ENCODE assay signal across 8 cellular contexts in genomic region chr1:74652711-74653131, GRCh38. TPM values are rescaled to one million over a fixed set of nuclear protein-coding genes. Genes with fewer than 3 reads are reported as not detected.
DNase-seq lines count a peak whose midpoint lies in the region; ATAC-seq, FAIRE-seq and TF ChIP-seq lines count a peak whose summit lies in the region.

No MANE protein-coding gene starts in this region.

- no peaks in the 10 kb centered on the region for H3K9me3 Mint-ChIP-seq in endothelial cell (ENCODE audit: unreplicated experiment)
- H3K9me3 Mint-ChIP-seq in CD8-positive, alpha-beta memory T cell = peaks cover 0 to 2% (median 0%) of the 10 kb centered on the region in 5 donors

- peak; percentile 24 for DNase-seq in GM10248 (ENCODE audit: extremely low spot score)
- DNase-seq in Jurkat, Clone E6-1 (ENCODE audit: low read depth, low spot score) = peak; percentile 51
- peak; percentile 8 for DNase-seq in endothelial cell (ENCODE audit: low spot score)
- no peak for DNase-seq in CD8-positive, alpha-beta memory T cell
- no peak for DNase-seq in NCI-H1092 (lab: John Stamatoyannopoulos, UW)
- DNase-seq in HepG2 (ENCODE audit: low spot score) = no peak
- DNase-seq in COR-L47 (lab: John Stamatoyannopoulos, UW) = no peak

- no peak for TF ChIP-seq EP300 in HepG2 (IDR thresholded peaks at IDR 0.05; ENCODE audit: low read depth in 2 of 2, low read length in 2 of 2)
- no peak for TF ChIP-seq EP300 in HepG2 (CRISPR knock-in tag; IDR thresholded peaks at IDR 0.05; ENCODE audit: borderline replicate concordance)

- ATAC-seq in GM21786 (IDR thresholded peaks at IDR 0.05; ENCODE audit: unreplicated experiment) = peak; percentile 97
- no peak for ATAC-seq in HepG2

- intact Hi-C loops in HepG2 (cut with micrococcal nuclease; ENCODE audit: unreplicated experiment) = no loop called here

- H3K4me3 ChIP-seq in Jurkat, Clone E6-1 (ENCODE audit: low read length) = no peak overlapping the region
- no peak overlapping the region for H3K4me3 ChIP-seq in CD8-positive, alpha-beta memory T cell (ENCODE audit: low read length)
- H3K4me3 ChIP-seq in HepG2 (replicated peaks in 1 of 3; ENCODE audit: insufficient read depth in 1 of 3, low read depth in 2 of 3, low read length in 3 of 3) = no peak overlapping the region

- no peaks in the 10 kb centered on the region for H3K79me2 ChIP-seq in HepG2 (ENCODE audit: insufficient read depth, low read length)

- no peaks in the 10 kb centered on the region for H3K27me3 ChIP-seq in CD8-positive, alpha-beta memory T cell (ENCODE audit: insufficient read depth, low read length, poor library complexity, severe bottlenecking)
- H3K27me3 ChIP-seq in HepG2 (ENCODE audit: control insufficient read depth in 1 of 2, insufficient read depth in 2 of 2, low read length in 2 of 2) = no peaks in the 10 kb centered on the region

- no peak overlapping the region for H3K9ac ChIP-seq in HepG2 (ENCODE audit: insufficient read depth, low read depth, low read length)

- POLR2A ChIA-PET in GM10248 (lab: Yijun Ruan, JAX) = no interaction called here
- POLR2A ChIA-PET in CD8-positive, alpha-beta memory T cell (lab: Charles Lee) = no interaction called here
- POLR2A ChIA-PET in HepG2 (lab: Yijun Ruan, JAX) = no interaction called here

- in situ Hi-C loops in HepG2 (cut with HindIII; ENCODE audit: extremely low pct_ligation_motif_present, low pct_unique_long_range_greater_than_20kb) = no loop called here

- no peak for TF ChIP-seq RAD21 in HepG2 (CRISPR knock-in tag; IDR thresholded peaks at IDR 0.05)

- H3K36me3 ChIP-seq in CD8-positive, alpha-beta memory T cell (ENCODE audit: insufficient read depth, low read length) = no peaks in the 10 kb centered on the region
- H3K36me3 ChIP-seq in HepG2 (replicated peaks in 1 of 2; ENCODE audit: control insufficient read depth in 1 of 2, insufficient read depth in 2 of 2, low read length in 2 of 2) = no peaks in the 10 kb centered on the region

- H3K4me1 Mint-ChIP-seq in endothelial cell (ENCODE audit: unreplicated experiment) = peaks cover 14% of the 10 kb centered on the region
- H3K4me1 Mint-ChIP-seq in CD8-positive, alpha-beta memory T cell = no peaks in the 10 kb centered on the region

- TF ChIP-seq CTCF in GM10248 (IDR thresholded peaks at IDR 0.05; ENCODE audit: control extremely low read depth, extremely low read depth, low read depth, missing control alignments) (no peak), endothelial cell (IDR thresholded peaks at IDR 0.05; ENCODE audit: unreplicated experiment) (no peak), HepG2 (CRISPR knock-in tag; IDR thresholded peaks at IDR 0.05) (no peak)

- peak overlapping the region; percentile 89 for H3K27ac Mint-ChIP-seq in endothelial cell (ENCODE audit: unreplicated experiment)
- peak overlapping the region in 1 of 8 donors; percentile 62 for H3K27ac Mint-ChIP-seq in CD8-positive, alpha-beta memory T cell

- TF ChIP-seq POLR2A in HepG2 (IDR thresholded peaks at IDR 0.05; ENCODE audit: insufficient read depth in 1 of 2, low read depth in 2 of 2, low read length in 2 of 2) = no peak

- no TSS peak for BruUV-seq in HepG2 (replicated peaks; lab: Mats Ljungman, UMichigan)

- CTCF ChIA-PET in GM10248 (lab: Yijun Ruan, JAX) (interaction anchor here (0.8 to 2.8 kb wide), 4 partner anchors 12 to 119 kb away, joined by 3 to 11 read pairs (median 6); no protein-coding TSS in a partner anchor), HepG2 (lab: Yijun Ruan, JAX; ENCODE audit: low intra/inter-chr PET ratio, low total read pairs) (no interaction called here)
- CTCF ChIA-PET in CD8-positive, alpha-beta memory T cell (lab: Charles Lee) = no interaction called here

- 7% methylated on average over 7 of the region's 7 CpGs for WGBS in HepG2 (ENCODE audit: low lambda C conversion rate)

- no peaks in the 10 kb centered on the region for H3K36me3 Mint-ChIP-seq in endothelial cell (ENCODE audit: low read depth, unreplicated experiment)
- H3K36me3 Mint-ChIP-seq in CD8-positive, alpha-beta memory T cell = no peaks in the 10 kb centered on the region

- H3K27me3 Mint-ChIP-seq in endothelial cell (ENCODE audit: unreplicated experiment) = no peaks in the 10 kb centered on the region
- peaks cover 10 to 11% of the 10 kb centered on the region in 2 donors for H3K27me3 Mint-ChIP-seq in CD8-positive, alpha-beta memory T cell

- H2AFZ ChIP-seq in HepG2 (ENCODE audit: low read length) = no peak overlapping the region

- H3K27ac ChIP-seq in CD8-positive, alpha-beta memory T cell (ENCODE audit: low read depth, low read length) = no peak overlapping the region
- no peak overlapping the region for H3K27ac ChIP-seq in HepG2 (ENCODE audit: extremely low read length, insufficient read depth, low read length)

- no peaks in the 10 kb centered on the region for H3K9me3 ChIP-seq in CD8-positive, alpha-beta memory T cell (ENCODE audit: low read length)
- H3K9me3 ChIP-seq in HepG2 (ENCODE audit: low read length) = no peaks in the 10 kb centered on the region

- H3K4me1 ChIP-seq in CD8-positive, alpha-beta memory T cell (ENCODE audit: insufficient read depth, low read length) = no peaks in the 10 kb centered on the region
- no peaks in the 10 kb centered on the region for H3K4me1 ChIP-seq in HepG2 (ENCODE audit: insufficient read depth, low read length)

- H3K4me3 Mint-ChIP-seq in endothelial cell (ENCODE audit: unreplicated experiment) = no peak overlapping the region
- H3K4me3 Mint-ChIP-seq in CD8-positive, alpha-beta memory T cell = no peak overlapping the region

- no peak for FAIRE-seq in HepG2 (lab: Jason Lieb, UNC)

- no peak overlapping the region for H3K4me2 ChIP-seq in HepG2 (ENCODE audit: low read depth, low read length)

- H4K20me1 ChIP-seq in HepG2 (ENCODE audit: insufficient read depth, low read length) = no peaks in the 10 kb centered on the region

TF ChIP-seq in HepG2, 621 proteins besides CTCF, POLR2A, EP300 and RAD21 (continues in another document):
- TF ChIP-seq, protein P1, sequence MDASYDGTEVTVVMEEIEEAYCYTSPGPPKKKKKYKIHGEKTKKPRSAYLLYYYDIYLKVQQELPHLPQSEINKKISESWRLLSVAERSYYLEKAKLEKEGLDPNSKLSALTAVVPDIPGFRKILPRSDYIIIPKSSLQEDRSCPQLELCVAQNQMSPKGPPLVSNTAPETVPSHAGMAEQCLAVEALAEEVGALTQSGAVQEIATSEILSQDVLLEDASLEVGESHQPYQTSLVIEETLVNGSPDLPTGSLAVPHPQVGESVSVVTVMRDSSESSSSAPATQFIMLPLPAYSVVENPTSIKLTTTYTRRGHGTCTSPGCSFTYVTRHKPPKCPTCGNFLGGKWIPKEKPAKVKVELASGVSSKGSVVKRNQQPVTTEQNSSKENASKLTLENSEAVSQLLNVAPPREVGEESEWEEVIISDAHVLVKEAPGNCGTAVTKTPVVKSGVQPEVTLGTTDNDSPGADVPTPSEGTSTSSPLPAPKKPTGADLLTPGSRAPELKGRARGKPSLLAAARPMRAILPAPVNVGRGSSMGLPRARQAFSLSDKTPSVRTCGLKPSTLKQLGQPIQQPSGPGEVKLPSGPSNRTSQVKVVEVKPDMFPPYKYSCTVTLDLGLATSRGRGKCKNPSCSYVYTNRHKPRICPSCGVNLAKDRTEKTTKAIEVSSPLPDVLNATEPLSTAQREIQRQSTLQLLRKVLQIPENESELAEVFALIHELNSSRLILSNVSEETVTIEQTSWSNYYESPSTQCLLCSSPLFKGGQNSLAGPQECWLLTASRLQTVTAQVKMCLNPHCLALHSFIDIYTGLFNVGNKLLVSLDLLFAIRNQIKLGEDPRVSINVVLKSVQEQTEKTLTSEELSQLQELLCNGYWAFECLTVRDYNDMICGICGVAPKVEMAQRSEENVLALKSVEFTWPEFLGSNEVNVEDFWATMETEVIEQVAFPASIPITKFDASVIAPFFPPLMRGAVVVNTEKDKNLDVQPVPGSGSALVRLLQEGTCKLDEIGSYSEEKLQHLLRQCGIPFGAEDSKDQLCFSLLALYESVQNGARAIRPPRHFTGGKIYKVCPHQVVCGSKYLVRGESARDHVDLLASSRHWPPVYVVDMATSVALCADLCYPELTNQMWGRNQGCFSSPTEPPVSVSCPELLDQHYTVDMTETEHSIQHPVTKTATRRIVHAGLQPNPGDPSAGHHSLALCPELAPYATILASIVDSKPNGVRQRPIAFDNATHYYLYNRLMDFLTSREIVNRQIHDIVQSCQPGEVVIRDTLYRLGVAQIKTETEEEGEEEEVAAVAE (CRISPR knock-in tag; IDR thresholded peaks at IDR 0.05; ENCODE audit: borderline replicate concordance) = no peak
- TF ChIP-seq CAMTA2 (CRISPR knock-in tag; IDR thresholded peaks at IDR 0.05; ENCODE audit: borderline replicate concordance) = no peak
- TF ChIP-seq FOXJ3 (CRISPR knock-in tag; IDR thresholded peaks at IDR 0.05; ENCODE audit: borderline replicate concordance) = no peak
- no peak for TF ChIP-seq ZNF674 (CRISPR knock-in tag; IDR thresholded peaks at IDR 0.05; ENCODE audit: low read depth)
- no peak for TF ChIP-seq ZNF652 (CRISPR knock-in tag; IDR thresholded peaks at IDR 0.05; ENCODE audit: borderline replicate concordance, low read depth)

RNA-seq across cellular contexts. Expression of gene ERICH3, which starts 20.9 kb away (rescaled TPM):
- not detected for polyA plus RNA-seq in Jurkat, Clone E6-1 (2012; ENCODE audit: insufficient read depth, insufficient read length)
- total RNA-seq in endothelial cell (ENCODE audit: unreplicated experiment) (2.8 TPM), HepG2 (2016; rRNA removed; fragmentation: Illumina TruSeq; extraction: Trizol) (not detected in 2 replicates)
- not detected for total RNA-seq in CD8-positive, alpha-beta memory T cell
- not detected for polyA plus RNA-seq in CD8-positive, alpha-beta memory T cell
- not detected in 2 replicates for total RNA-seq in HepG2 (2016; cell fraction: cytosol; rRNA removed; fragmentation: Illumina TruSeq; extraction: Trizol; ENCODE audit: low read depth)
- not detected in 2 replicates for total RNA-seq in HepG2 (2016; cell fraction: insoluble cytoplasmic fraction; rRNA removed; fragmentation: Illumina TruSeq; extraction: Trizol)
- not detected in 2 replicates for total RNA-seq in HepG2 (2016; cell fraction: membrane; rRNA removed; fragmentation: Illumina TruSeq; extraction: Trizol)
- not detected in 2 replicates for total RNA-seq in HepG2 (2016; cell fraction: nucleus; rRNA removed; fragmentation: Illumina TruSeq; extraction: Trizol)
- polyA plus RNA-seq in HepG2 (2011; rRNA removed) = 0.01 and 0.03 TPM in 2 replicates
- polyA plus RNA-seq in HepG2 (2011; cell fraction: cytosol; rRNA removed) = not detected in 2 replicates
- polyA plus RNA-seq in HepG2 (2011; cell fraction: nucleus; rRNA removed) = 0.11 and 0.16 TPM in 2 replicates
- 0.04 and 0.12 TPM in 2 replicates for polyA plus RNA-seq in HepG2 (2012)
- polyA plus RNA-seq in HepG2 (2016; cell fraction: cytosol; fragmentation: Illumina TruSeq; extraction: Trizol; ENCODE audit: low read depth) = not detected in 2 replicates
- not detected in 2 replicates for polyA plus RNA-seq in HepG2 (2016; cell fraction: insoluble cytoplasmic fraction; fragmentation: Illumina TruSeq; extraction: Trizol; ENCODE audit: low read depth)
- not detected in 2 replicates for polyA plus RNA-seq in HepG2 (2016; cell fraction: membrane; fragmentation: Illumina TruSeq; extraction: Trizol; ENCODE audit: low read depth)
- polyA plus RNA-seq in HepG2 (2016; cell fraction: nucleus; fragmentation: Illumina TruSeq; extraction: Trizol; ENCODE audit: insufficient read depth, low read depth) = not detected in 2 replicates
- not detected in 2 replicates for polyA minus RNA-seq in HepG2 (2011; rRNA and poly(A)+ RNA removed; ENCODE audit: low replicate concordance)
- polyA minus RNA-seq in HepG2 (2011; cell fraction: cytosol; rRNA and poly(A)+ RNA removed) = not detected in 2 replicates
- 0.37 and 1.2 TPM in 2 replicates for polyA minus RNA-seq in HepG2 (2011; cell fraction: nucleus; rRNA and poly(A)+ RNA removed)

Comparison
In these comparisons a context has a peak if more than half of its experiments do, and no peak if none do; other contexts are left out.
1. DNase-seq: peak in GM10248 (single experiment), Jurkat, Clone E6-1 (single experiment) and endothelial cell (single experiment); none in CD8-positive, alpha-beta memory T cell (0 of 5), NCI-H1092 (single experiment), HepG2 (single experiment) and COR-L47 (single experiment).